In the genomic region with DNA sequence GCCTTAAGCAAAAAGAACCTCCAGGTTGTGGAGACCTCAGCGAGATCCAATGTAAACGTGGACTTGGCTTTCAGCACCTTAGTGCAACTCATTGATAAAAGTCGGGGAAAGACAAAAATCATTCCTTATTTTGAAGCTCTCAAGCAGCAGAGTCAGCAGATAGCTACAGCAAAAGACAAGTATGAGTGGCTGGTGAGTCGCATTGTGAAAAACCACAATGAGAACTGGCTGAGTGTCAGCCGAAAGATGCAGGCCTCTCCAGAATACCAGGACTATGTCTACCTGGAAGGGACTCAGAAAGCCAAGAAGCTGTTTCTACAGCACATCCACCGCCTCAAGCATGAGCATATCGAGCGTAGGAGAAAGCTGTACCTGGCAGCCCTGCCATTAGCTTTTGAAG, we compare ENCODE assay signal across 15 cellular contexts. TPM values are rescaled to one million over a fixed set of nuclear protein-coding genes. Genes with fewer than 3 reads are reported as not detected.
DNase-seq lines count a peak whose midpoint lies in the region; ATAC-seq, FAIRE-seq and TF ChIP-seq lines count a peak whose summit lies in the region.
"Had no signal": no experiment of that assay in that cellular context is flagged by ENCODE, and none has a peak within 500 bp of the region (broad histone marks: within the 10 kb centered on the region; RNA-seq: fewer than 3 reads in every experiment).

No MANE protein-coding gene starts in this region.

- H3K4me3 ChIP-seq in astrocyte (ENCODE audit: insufficient read depth, low read depth, low read length), result no peak overlapping the region

- H3K4me2 ChIP-seq in astrocyte (ENCODE audit: low read length), result no peak overlapping the region

- no peaks in the 10 kb centered on the region for H3K9me3 ChIP-seq in astrocyte (ENCODE audit: insufficient read depth, low read depth, low read length)

- H3K4me1 Mint-ChIP-seq in astrocyte (ENCODE audit: low read depth, unreplicated experiment), result peaks cover 37% of the 10 kb centered on the region

- H2AFZ ChIP-seq in astrocyte (ENCODE audit: low read depth, low read length), result no peak overlapping the region

- no peak for FAIRE-seq in astrocyte (lab: Jason Lieb, UNC)
- FAIRE-seq: A204.1 had no signal

- H3K79me2 ChIP-seq in astrocyte (ENCODE audit: insufficient read depth, low read length), result peaks cover 88% of the 10 kb centered on the region

- no peaks in the 10 kb centered on the region for H3K27me3 Mint-ChIP-seq in astrocyte (ENCODE audit: low read depth, unreplicated experiment)
- H3K27me3 Mint-ChIP-seq: central memory CD8-positive, alpha-beta T cell had no signal

- peak; percentile 44 to 50 for ATAC-seq in activated CD4-positive, CD25-positive, alpha-beta regulatory T cell treated with anti-CD3 and anti-CD28 coated beads, Interleukin-2, amount 50 U/mL, for 24 hours
- ATAC-seq in GM18907 (IDR thresholded peaks at IDR 0.05; ENCODE audit: unreplicated experiment), result no peak

- H4K20me1 ChIP-seq in astrocyte (ENCODE audit: insufficient read depth, low read length), result peaks cover 70% of the 10 kb centered on the region

- peaks cover 18% of the 10 kb centered on the region for H3K36me3 ChIP-seq in astrocyte (ENCODE audit: insufficient read depth, low read length)

- no peaks in the 10 kb centered on the region for H3K27me3 ChIP-seq in astrocyte (ENCODE audit: insufficient read depth, low read length)

- no peak overlapping the region for H3K4me3 Mint-ChIP-seq in astrocyte (ENCODE audit: unreplicated experiment)
- H3K4me3 Mint-ChIP-seq: central memory CD8-positive, alpha-beta T cell had no signal

- peaks cover 16% of the 10 kb centered on the region for H3K36me3 Mint-ChIP-seq in astrocyte (ENCODE audit: low read depth, unreplicated experiment)

- no peak for TF ChIP-seq CTCF in astrocyte (IDR thresholded peaks at IDR 0.05; ENCODE audit: insufficient read depth, low read depth, low read length)

- no peak for DNase-seq in activated CD4-positive, CD25-positive, alpha-beta regulatory T cell (lab: John Stamatoyannopoulos, UW)
- DNase-seq in LHCN-M2 (ENCODE audit: low read depth) (peak; percentile 48), astrocyte (ENCODE audit: low read depth) (peak; percentile 25), myocyte (ENCODE audit: low read depth) (peak; percentile 28), putamen (ENCODE audit: low spot score) (no peak), iPS-NIHi7 (ENCODE audit: extremely low spot score) (no peak)
- DNase-seq: activated gamma-delta T cell, Calu3, erythroblast, NCI-H510A, retina had no signal

- no peak overlapping the region for H3K27ac ChIP-seq in astrocyte (ENCODE audit: low read depth, low read length)

- no peak overlapping the region for H3K9ac ChIP-seq in astrocyte (ENCODE audit: low read length)

- peaks cover 17% of the 10 kb centered on the region for H3K4me1 ChIP-seq in astrocyte (ENCODE audit: insufficient read depth, low read length)

- H3K27ac Mint-ChIP-seq in astrocyte (ENCODE audit: unreplicated experiment), result peak overlapping the region; percentile 12

- peaks cover 1% of the 10 kb centered on the region for H3K9me3 Mint-ChIP-seq in astrocyte (ENCODE audit: unreplicated experiment)
- H3K9me3 Mint-ChIP-seq: central memory CD8-positive, alpha-beta T cell had no signal

RNA-seq across cellular contexts. Expression of a gene that starts 58.5 kb away (rescaled TPM):
- total RNA-seq in LHCN-M2 (2014; rRNA removed) (23.4 and 29.3 TPM in 2 replicates), astrocyte (55.2 and 57.9 TPM in 2 replicates), myocyte (30.5 and 31.0 TPM in 2 replicates)
- 26.4 TPM for polyA plus RNA-seq in LHCN-M2 (2012)
- 36.6 TPM for polyA plus RNA-seq in myocyte (2012)

Comparison
In these comparisons a context has a peak if more than half of its experiments do, and no peak if none do; other contexts are left out.
1. DNase-seq: peak in LHCN-M2 (single experiment), astrocyte (single experiment) and myocyte (single experiment); none in activated CD4-positive, CD25-positive, alpha-beta regulatory T cell (0 of 4), putamen (single experiment) and iPS-NIHi7 (single experiment).